Comparison of ENCODE assay signal across 17 cellular contexts in the genomic region with DNA sequence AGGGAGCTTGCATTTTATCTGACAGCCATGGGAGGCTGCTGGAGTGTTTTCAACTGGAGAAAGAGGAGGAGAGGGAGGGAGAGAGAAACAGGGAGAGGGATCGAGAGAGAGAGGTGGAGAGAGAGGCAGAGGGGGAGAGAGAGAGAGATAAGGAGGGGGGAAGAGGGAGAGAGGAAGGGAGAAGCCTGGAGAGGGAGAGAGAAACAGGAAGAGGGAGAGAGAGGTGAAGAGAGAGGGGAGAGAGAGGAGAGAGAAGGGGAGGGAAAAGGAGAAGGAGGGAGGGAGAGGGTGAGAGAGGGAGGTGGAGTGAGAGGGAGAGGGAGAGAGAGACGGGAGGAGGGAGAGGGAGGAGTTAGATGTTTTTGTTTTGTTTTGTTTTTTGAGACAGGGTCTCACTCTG. TPM values are rescaled to one million over a fixed set of nuclear protein-coding genes. Genes with fewer than 3 reads are reported as not detected.
DNase-seq lines count a peak whose midpoint lies in the region; ATAC-seq and TF ChIP-seq lines count a peak whose summit lies in the region.
"Had no signal": no experiment of that assay in that cellular context is flagged by ENCODE, and none has a peak within 500 bp of the region (broad histone marks: within the 10 kb centered on the region; RNA-seq: fewer than 3 reads in every experiment).

No MANE protein-coding gene starts in this region.

- H3K4me3 Mint-ChIP-seq in brain (peak overlapping the region in 1 of 5 experiments; percentile 9), mesothelial cell of epicardium (no peak overlapping the region)
- H3K4me3 Mint-ChIP-seq: activated CD8-positive, alpha-beta memory T cell treated with anti-CD3 and anti-CD28 coated beads, Interleukin-2, amount 10 ng/mL, durations not matched to agents 7 days and 5 days; natural killer cell; T-helper 2 cell treated with Interferon-gamma antibody and Interleukin-4, amounts not matched to agents 5 μg/mL and 100 μg/mL, for 36 hours had no signal

- in situ Hi-C loops in gastrocnemius medialis (cut with MboI; ENCODE audit: low sequenced_read_pairs in 4 of 4), result no loop called here

- no peak overlapping the region for H3K4me3 ChIP-seq in A673 (ENCODE audit: low read depth, low read length, poor library complexity, severe bottlenecking)
- no peak overlapping the region for H3K4me3 ChIP-seq in HCT116 (replicated peaks in 1 of 2; ENCODE audit: low read depth in 1 of 2, low read length in 2 of 2)
- no peak overlapping the region for H3K4me3 ChIP-seq in gastrocnemius medialis
- H3K4me3 ChIP-seq in right cardiac atrium (ENCODE audit: low read length), result no peak overlapping the region
- H3K4me3 ChIP-seq: lower lobe of right lung had no signal

- H3K9me3 Mint-ChIP-seq in brain, result no peaks in the 10 kb centered on the region
- no peaks in the 10 kb centered on the region for H3K9me3 Mint-ChIP-seq in mesothelial cell of epicardium
- H3K9me3 Mint-ChIP-seq: natural killer cell; T-helper 2 cell treated with Interferon-gamma antibody and Interleukin-4, amounts not matched to agents 5 μg/mL and 100 μg/mL, for 36 hours had no signal

- peaks cover 9% of the 10 kb centered on the region for H3K27me3 Mint-ChIP-seq in brain
- H3K27me3 Mint-ChIP-seq in mesothelial cell of epicardium (ENCODE audit: low read depth), result peaks cover 26% of the 10 kb centered on the region

- no peak overlapping the region for H3K4me2 ChIP-seq in HCT116 (ENCODE audit: low read length)

- H3K27ac Mint-ChIP-seq in brain (peak overlapping the region in 3 of 5 experiments; percentile 11 to 44 (median 17)), mesothelial cell of epicardium (peak overlapping the region; percentile 62)
- H3K27ac Mint-ChIP-seq: activated CD8-positive, alpha-beta memory T cell treated with anti-CD3 and anti-CD28 coated beads, Interleukin-2, amount 10 ng/mL, durations not matched to agents 7 days and 5 days; T-helper 2 cell treated with Interferon-gamma antibody and Interleukin-4, amounts not matched to agents 5 μg/mL and 100 μg/mL, for 36 hours had no signal

- no peaks in the 10 kb centered on the region for H3K36me3 ChIP-seq in A673 (ENCODE audit: insufficient read depth, low read length, poor library complexity, severe bottlenecking)
- H3K36me3 ChIP-seq in HCT116 (ENCODE audit: control insufficient read depth in 1 of 2, insufficient read depth in 2 of 2, low read length in 2 of 2), result no peaks in the 10 kb centered on the region
- H3K36me3 ChIP-seq in gastrocnemius medialis, result no peaks in the 10 kb centered on the region
- H3K36me3 ChIP-seq: lower lobe of right lung had no signal

- 1% methylated on average over 2 of the region's 2 CpGs for WGBS in right cardiac atrium

- no peaks in the 10 kb centered on the region for H3K9me2 ChIP-seq in HCT116 (ENCODE audit: insufficient read depth)

- no peaks in the 10 kb centered on the region for H3K27me3 ChIP-seq in A673 (replicated peaks; ENCODE audit: insufficient read depth, low read depth, low read length, poor library complexity)
- H3K27me3 ChIP-seq in HCT116 (ENCODE audit: insufficient read depth, low read length), result no peaks in the 10 kb centered on the region
- H3K27me3 ChIP-seq in gastrocnemius medialis, result peaks cover 0 to 8% (median 0%) of the 10 kb centered on the region in 3 donors
- H3K27me3 ChIP-seq in right cardiac atrium (ENCODE audit: control insufficient read depth, insufficient read depth), result no peaks in the 10 kb centered on the region

- H3K4me1 ChIP-seq in A673 (ENCODE audit: insufficient read depth, low read length, poor library complexity, severe bottlenecking) (no peaks in the 10 kb centered on the region), HCT116 (ENCODE audit: control insufficient read depth in 1 of 2, insufficient read depth in 2 of 2, low read length in 2 of 2) (no peaks in the 10 kb centered on the region; a peak in 1 of 4 replicates), gastrocnemius medialis (no peaks in the 10 kb centered on the region), right cardiac atrium (ENCODE audit: control insufficient read depth, insufficient read depth, low read length) (no peaks in the 10 kb centered on the region)
- H3K4me1 ChIP-seq: lower lobe of right lung had no signal

- no peaks in the 10 kb centered on the region for H4K20me1 ChIP-seq in HCT116 (ENCODE audit: insufficient read depth)

- DNase-seq in A673 (ENCODE audit: low spot score) (peak; percentile 11), HCT116 (ENCODE audit: low read depth, low spot score) (no peak), mesothelial cell of epicardium (ENCODE audit: low spot score in 2 of 2, unreplicated experiment in 2 of 2) (no peak), gastrocnemius medialis (no peak), right cardiac atrium (no peak)
- DNase-seq: activated CD4-positive, CD25-positive, alpha-beta regulatory T cell treated with anti-CD3 and anti-CD28 coated beads, Interleukin-2, amount 50 U/mL, for 72 hours; activated CD8-positive, alpha-beta memory T cell treated with anti-CD3 and anti-CD28 coated beads, Interleukin-2, amount 10 ng/mL, durations not matched to agents 7 days and 5 days; activated effector memory CD4-positive, alpha-beta T cell treated with Interleukin-2 at 50 U/mL for 16 hours; COR-L47; GF-D8; lower lobe of right lung; natural killer cell; NCI-H2107 had no signal

- CTCF ChIA-PET in A673 (lab: Charles Lee), result interaction anchor here (0.7 kb wide), 1 partner anchor 980 kb away, joined by 19 read pairs; no protein-coding TSS in a partner anchor
- CTCF ChIA-PET in HCT116 (lab: Charles Lee), result no interaction called here

- no peak overlapping the region for H2AFZ ChIP-seq in HCT116 (ENCODE audit: low read depth, low read length, poor library complexity, severe bottlenecking)

- no peak for TF ChIP-seq RAD21 in HCT116 (IDR thresholded peaks at IDR 0.05; ENCODE audit: low read depth)

- ATAC-seq in HCT116, result peak; percentile 46
- ATAC-seq in HG03196 (IDR thresholded peaks at IDR 0.05; ENCODE audit: unreplicated experiment), result no peak
- ATAC-seq in gastrocnemius medialis, result no peak
- ATAC-seq in right cardiac atrium, result no peak
- no peak for ATAC-seq in GM21367 (IDR thresholded peaks at IDR 0.05; ENCODE audit: unreplicated experiment)
- ATAC-seq: activated CD8-positive, alpha-beta memory T cell treated with anti-CD3 and anti-CD28 coated beads, Interleukin-2, amount 10 ng/mL, durations not matched to agents 7 days and 5 days; lower lobe of right lung; natural killer cell had no signal

- RAD21 ChIA-PET in HCT116 (lab: Charles Lee; ENCODE audit: low non-redundant PET in 1 of 2, low total read pairs in 2 of 2, uncharacterized antibody in 2 of 2, unreplicated experiment in 2 of 2), result no interaction called here

- no peaks in the 10 kb centered on the region for H3K9me3 ChIP-seq in A673 (ENCODE audit: low read depth, low read length, poor library complexity, severe bottlenecking)
- H3K9me3 ChIP-seq in HCT116 (ENCODE audit: control insufficient read depth in 1 of 2, insufficient read depth in 1 of 2, low read depth in 1 of 2, low read length in 2 of 2), result no peaks in the 10 kb centered on the region
- H3K9me3 ChIP-seq in gastrocnemius medialis, result no peaks in the 10 kb centered on the region
- H3K9me3 ChIP-seq in right cardiac atrium (ENCODE audit: control insufficient read depth, low read length), result no peaks in the 10 kb centered on the region
- H3K9me3 ChIP-seq: lower lobe of right lung had no signal

- BruUV-seq in A673 (replicated peaks; lab: Mats Ljungman, UMichigan) (no TSS peak), HCT116 (replicated peaks; lab: Mats Ljungman, UMichigan) (no TSS peak)

- H3K79me2 ChIP-seq in HCT116 (ENCODE audit: insufficient read depth, low read length), result no peaks in the 10 kb centered on the region

- TF ChIP-seq CTCF in A673 (conservative IDR thresholded peaks at IDR 0.05; ENCODE audit: low read depth, low read length) (no peak), HCT116 (IDR thresholded peaks at IDR 0.05 in 2 of 3, conservative IDR thresholded peaks at IDR 0.05 in 1 of 3; ENCODE audit: borderline replicate concordance in 1 of 3, insufficient read depth in 1 of 3, low read depth in 2 of 3, low read length in 2 of 3) (no peak), brain (conservative IDR thresholded peaks at IDR 0.05) (no peak), mesothelial cell of epicardium (IDR thresholded peaks at IDR 0.05; ENCODE audit: unreplicated experiment) (no peak), gastrocnemius medialis (IDR thresholded peaks at IDR 0.05 in 4 of 5, conservative IDR thresholded peaks at IDR 0.05 in 1 of 5) (no peak)

- H3K36me3 Mint-ChIP-seq in brain, result no peaks in the 10 kb centered on the region
- H3K36me3 Mint-ChIP-seq in mesothelial cell of epicardium, result no peaks in the 10 kb centered on the region
- H3K36me3 Mint-ChIP-seq: natural killer cell had no signal

- no peak for TF ChIP-seq POLR2A in HCT116 (IDR thresholded peaks at IDR 0.05; ENCODE audit: borderline replicate concordance, extremely low read depth, insufficient read depth, insufficient read length)
- no peak for TF ChIP-seq POLR2A in gastrocnemius medialis (IDR thresholded peaks at IDR 0.05)

- H3K4me1 Mint-ChIP-seq in brain (peaks cover 24% of the 10 kb centered on the region), mesothelial cell of epicardium (peaks cover 5% of the 10 kb centered on the region)

- H3K27ac ChIP-seq in A673 (ENCODE audit: low read depth, low read length, poor library complexity, severe bottlenecking) (no peak overlapping the region), HCT116 (ENCODE audit: low read depth, low read length) (no peak overlapping the region), gastrocnemius medialis (no peak overlapping the region), right cardiac atrium (ENCODE audit: low read length) (no peak overlapping the region)
- H3K27ac ChIP-seq: lower lobe of right lung had no signal

- no peak overlapping the region for H3K9ac ChIP-seq in HCT116 (ENCODE audit: low read length)

- intact Hi-C loops in A673 (cut with micrococcal nuclease; ENCODE audit: unreplicated experiment) (loop anchor here (10.0 kb wide), 1 partner anchor 967 kb away; no protein-coding TSS in a partner anchor), HCT116 (cut with micrococcal nuclease) (no loop called here), gastrocnemius medialis (cut with DNase I; ENCODE audit: low total_unique reads) (no loop called here), right cardiac atrium (cut with DNase I) (no loop called here)

- POLR2A ChIA-PET in A673 (lab: Charles Lee; ENCODE audit: low non-redundant PET), result no interaction called here
- POLR2A ChIA-PET in HCT116 (lab: Charles Lee), result no interaction called here

TF ChIP-seq in HCT116, 20 proteins besides CTCF, POLR2A, EP300 and RAD21 (continues in another document):
- no peak for TF ChIP-seq TCF7L2 (IDR thresholded peaks at IDR 0.05; ENCODE audit: borderline replicate concordance, extremely low read depth, insufficient read depth, insufficient read length)
- no peak for TF ChIP-seq EZH2phosphoT487 (IDR thresholded peaks at IDR 0.05; ENCODE audit: borderline replicate concordance)
- TF ChIP-seq POLR2AphosphoS5 (IDR thresholded peaks at IDR 0.05; ENCODE audit: low read depth, low read length), result no peak

RNA-seq across cellular contexts. Expression of a gene that starts 45.6 kb away (rescaled TPM):
- 1.1 TPM in 2 replicates for total RNA-seq in A673 (2021)
- total RNA-seq in HCT116 (2021; ENCODE audit: unreplicated experiment), result 1.3 TPM
- polyA plus RNA-seq in HCT116 (2012), result 0.41 and 0.87 TPM in 2 replicates
- 0.75 TPM for polyA plus RNA-seq in brain (ENCODE audit: insufficient read depth, low read depth, low replicate concordance)
- total RNA-seq in mesothelial cell of epicardium, result 2.0 to 2.7 TPM (median 2.5 TPM) in 3 replicates
- total RNA-seq in gastrocnemius medialis, result under 1 TPM in 2 of 4 donors, not detected in 2; 0.18 to 0.65 TPM
- total RNA-seq in right cardiac atrium, result under 1 TPM in 3 of 4 donors, not detected in 1; 0.06 to 0.09 (median 0.06) TPM
- 0.11 TPM for polyA plus RNA-seq in right cardiac atrium
